ENCODE assay signal across 8 cellular contexts in the genomic region with DNA sequence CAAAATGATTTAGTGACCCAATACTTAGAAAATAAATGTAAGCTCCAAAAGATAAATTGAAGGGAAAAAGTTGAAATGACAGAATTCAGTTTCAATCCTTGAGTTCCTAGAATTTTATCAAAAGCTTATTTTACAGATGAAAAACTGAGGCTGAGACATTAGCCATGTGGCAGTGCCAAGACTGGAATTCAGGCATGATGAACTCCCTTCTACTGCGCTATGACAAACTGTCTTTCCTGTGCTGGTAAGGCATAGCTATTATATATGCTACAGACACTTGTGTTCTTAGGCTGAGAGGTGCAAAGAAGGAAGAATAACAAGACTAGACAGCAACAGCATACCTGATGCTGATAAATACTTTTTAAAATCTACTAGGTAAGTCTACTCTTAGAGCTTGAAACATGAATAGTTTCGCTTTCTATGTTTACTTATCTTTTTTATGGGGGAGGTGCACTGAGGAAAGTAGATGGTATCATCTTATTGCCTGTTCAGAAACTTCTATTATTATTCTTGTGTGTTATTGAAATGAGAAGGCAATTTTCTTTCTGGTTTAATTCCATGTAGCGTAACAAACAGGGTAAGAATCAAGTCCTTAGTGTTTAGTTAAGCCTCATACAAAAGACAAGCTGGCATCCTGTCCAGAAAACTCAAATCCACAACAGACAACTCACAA. TPM values are rescaled to one million over a fixed set of nuclear protein-coding genes. Genes with fewer than 3 reads are reported as not detected.
DNase-seq lines count a peak whose midpoint lies in the region; ATAC-seq and TF ChIP-seq lines count a peak whose summit lies in the region.

No MANE protein-coding gene starts in this region.

- H3K36me3 ChIP-seq in HUES6 (ENCODE audit: control insufficient read depth, insufficient read depth, low read length) = no peaks in the 10 kb centered on the region
- H3K36me3 ChIP-seq in mammary epithelial cell (ENCODE audit: insufficient read depth, low read length) = no peaks in the 10 kb centered on the region
- H3K36me3 ChIP-seq in naive thymus-derived CD4-positive, alpha-beta T cell (ENCODE audit: control insufficient read depth in 2 of 3, insufficient read depth in 3 of 3, low read length in 3 of 3) = peaks cover 0 to 5% (median 0%) of the 10 kb centered on the region in 3 experiments

- TF ChIP-seq CTCF in mammary epithelial cell (conservative IDR thresholded peaks at IDR 0.05 in 1 of 2, IDR thresholded peaks at IDR 0.05 in 1 of 2; ENCODE audit: extremely low read depth in 1 of 2, insufficient read depth in 1 of 2, low read depth in 1 of 2, low read length in 2 of 2) = no peak

- peaks cover 70% of the 10 kb centered on the region for H3K4me1 Mint-ChIP-seq in stimulated activated naive CD8-positive, alpha-beta T cell treated with anti-CD3 and anti-CD28 coated beads, Interleukin-15, Interleukin-2, amounts not matched to agents 100 ng/mL and 50 ng/mL, for 24 hours (ENCODE audit: low read depth)
- peaks cover 27 to 49% (median 43%) of the 10 kb centered on the region in 7 donors for H3K4me1 Mint-ChIP-seq in naive thymus-derived CD4-positive, alpha-beta T cell

- H3K4me1 ChIP-seq in HUES6 (ENCODE audit: control insufficient read depth, insufficient read depth, low read length) (peaks cover 8% of the 10 kb centered on the region; the same call in 1 of the 2 replicates), mammary epithelial cell (ENCODE audit: insufficient read depth, low read length) (peaks cover 23% of the 10 kb centered on the region)
- peaks cover 15 to 23% of the 10 kb centered on the region in 2 donors for H3K4me1 ChIP-seq in naive thymus-derived CD4-positive, alpha-beta T cell (ENCODE audit: control insufficient read depth in 2 of 2, insufficient read depth in 2 of 2, low read length in 2 of 2)

- H3K27ac Mint-ChIP-seq in stimulated activated naive CD8-positive, alpha-beta T cell treated with anti-CD3 and anti-CD28 coated beads, Interleukin-15, Interleukin-2, amounts not matched to agents 100 ng/mL and 50 ng/mL, for 24 hours = peak overlapping the region; percentile 99
- H3K27ac Mint-ChIP-seq in naive thymus-derived CD4-positive, alpha-beta T cell = peak overlapping the region; percentile 93 to 100 (median 99)

- dilution Hi-C loops in mammary epithelial cell (cut with HindIII; ENCODE audit: low sequenced_read_pairs) = no loop called here

- POLR2A ChIA-PET in naive thymus-derived CD4-positive, alpha-beta T cell (lab: Charles Lee) = interaction anchor here (0.6 to 1.5 kb wide), 10 partner anchors 26 to 1344 kb away, joined by 3 to 12 read pairs (median 4); partner anchors contain the start of genes LAPTM4A, RDH14 and WDR35

- peaks cover 3% of the 10 kb centered on the region for H3K9me3 Mint-ChIP-seq in stimulated activated naive CD8-positive, alpha-beta T cell treated with anti-CD3 and anti-CD28 coated beads, Interleukin-15, Interleukin-2, amounts not matched to agents 100 ng/mL and 50 ng/mL, for 24 hours
- peaks cover 0 to 3% (median 0%) of the 10 kb centered on the region in 11 donors for H3K9me3 Mint-ChIP-seq in naive thymus-derived CD4-positive, alpha-beta T cell

- H4K20me1 ChIP-seq in mammary epithelial cell (ENCODE audit: insufficient read depth, low read length) = no peaks in the 10 kb centered on the region

- H3K4me3 ChIP-seq in HUES6 (ENCODE audit: low read depth, low read length) = peak overlapping the region; percentile 85
- peak overlapping the region; percentile 92 to 94 (median 93) for H3K4me3 ChIP-seq in mammary epithelial cell (replicated peaks in 1 of 3; ENCODE audit: insufficient read depth in 1 of 3, low read depth in 2 of 3, low read length in 3 of 3)
- H3K4me3 ChIP-seq in naive thymus-derived CD4-positive, alpha-beta T cell (ENCODE audit: low read length) = peak overlapping the region; percentile 95

- H3K36me3 Mint-ChIP-seq in stimulated activated naive CD8-positive, alpha-beta T cell treated with anti-CD3 and anti-CD28 coated beads, Interleukin-15, Interleukin-2, amounts not matched to agents 100 ng/mL and 50 ng/mL, for 24 hours (ENCODE audit: low read depth) = peaks cover 13% of the 10 kb centered on the region
- peaks cover 0 to 10% (median 6%) of the 10 kb centered on the region in 5 donors for H3K36me3 Mint-ChIP-seq in naive thymus-derived CD4-positive, alpha-beta T cell

- peaks cover 50% of the 10 kb centered on the region for H3K79me2 ChIP-seq in mammary epithelial cell (ENCODE audit: insufficient read depth, low read length)

- H3K27me3 ChIP-seq in HUES6 (ENCODE audit: control insufficient read depth, insufficient read depth, low read length) (no peaks in the 10 kb centered on the region), mammary epithelial cell (ENCODE audit: insufficient read depth, low read length) (no peaks in the 10 kb centered on the region)
- H3K27me3 ChIP-seq in naive thymus-derived CD4-positive, alpha-beta T cell (ENCODE audit: control insufficient read depth in 2 of 2, insufficient read depth in 2 of 2, low read length in 2 of 2) = no peaks in the 10 kb centered on the region

- in situ Hi-C loops in mammary epithelial cell (cut with MboI; ENCODE audit: low sequenced_read_pairs in 2 of 2) = no loop called here

- H3K27me3 Mint-ChIP-seq in stimulated activated naive CD8-positive, alpha-beta T cell treated with anti-CD3 and anti-CD28 coated beads, Interleukin-15, Interleukin-2, amounts not matched to agents 100 ng/mL and 50 ng/mL, for 24 hours = peaks cover 8% of the 10 kb centered on the region
- H3K27me3 Mint-ChIP-seq in naive thymus-derived CD4-positive, alpha-beta T cell = peaks cover 3 to 16% (median 9%) of the 10 kb centered on the region in 5 donors

- H2AFZ ChIP-seq in mammary epithelial cell (ENCODE audit: low read depth, low read length) = no peak overlapping the region

- no TSS peak for BruUV-seq in mammary epithelial cell (replicated peaks; lab: Mats Ljungman, UMichigan)

- peak overlapping the region; percentile 85 for H3K4me3 Mint-ChIP-seq in stimulated activated naive CD8-positive, alpha-beta T cell treated with anti-CD3 and anti-CD28 coated beads, Interleukin-15, Interleukin-2, amounts not matched to agents 100 ng/mL and 50 ng/mL, for 24 hours
- H3K4me3 Mint-ChIP-seq in naive thymus-derived CD4-positive, alpha-beta T cell = peak overlapping the region; percentile 84 to 99 (median 96)

- H3K27ac ChIP-seq in HUES6 (ENCODE audit: low read depth, low read length) = no peak overlapping the region
- peak overlapping the region; percentile 97 for H3K27ac ChIP-seq in mammary epithelial cell (ENCODE audit: insufficient read depth, low read depth, low read length)
- peak overlapping the region; percentile 83 for H3K27ac ChIP-seq in naive thymus-derived CD4-positive, alpha-beta T cell (ENCODE audit: low read depth, low read length)

- no peak for ATAC-seq in stimulated activated naive CD8-positive, alpha-beta T cell treated with anti-CD3 and anti-CD28 coated beads, Interleukin-15, Interleukin-2, amounts not matched to agents 100 U/mL and 50 U/mL, for 24 hours
- ATAC-seq in naive thymus-derived CD4-positive, alpha-beta T cell = peak; percentile 13

- intact Hi-C loops in mammary epithelial cell (cut with micrococcal nuclease) = loop anchor here (2.0 to 5.0 kb wide), 2 partner anchors 42 to 199 kb away; no protein-coding TSS in a partner anchor
- intact Hi-C loops in naive thymus-derived CD4-positive, alpha-beta T cell (cut with micrococcal nuclease) = loop anchor here (1.0 to 5.0 kb wide), 7 partner anchors 8 to 923 kb away; partner anchors contain the start of genes LDAH (in 2 of the 2) and HS1BP3 (in 1 of the 2)

- DNase-seq in stimulated activated naive CD8-positive, alpha-beta T cell treated with anti-CD3 and anti-CD28 coated beads, Interleukin-15, Interleukin-2, amounts not matched to agents 100 U/mL and 50 U/mL, for 24 hours = no peak
- no peak for DNase-seq in mammary epithelial cell
- DNase-seq in naive thymus-derived CD4-positive, alpha-beta T cell = peak in 4 of 9 donors; percentile 4 to 42 (median 32)
- DNase-seq in stimulated activated naive CD4-positive, alpha-beta T cell treated with Interleukin-2 at 50 U/mL for 16 hours (lab: John Stamatoyannopoulos, UW) = no peak
- DNase-seq in hippocampal formation (lab: John Stamatoyannopoulos, UW) = no peak
- DNase-seq in medulla oblongata (ENCODE audit: extremely low spot score) = no peak

- peak overlapping the region; percentile 90 for H3K4me2 ChIP-seq in mammary epithelial cell (ENCODE audit: insufficient read depth, low read depth, low read length)

- 79% methylated on average over 3 of the region's 3 CpGs for WGBS in mammary epithelial cell (ENCODE audit: low coverage, missing lambda C conversion rate)

- H3K9me3 ChIP-seq in HUES6 (ENCODE audit: control insufficient read depth, insufficient read depth, low read depth, low read length) (no peaks in the 10 kb centered on the region), mammary epithelial cell (replicated peaks; ENCODE audit: insufficient read depth, low read length) (no peaks in the 10 kb centered on the region)
- no peaks in the 10 kb centered on the region for H3K9me3 ChIP-seq in naive thymus-derived CD4-positive, alpha-beta T cell (ENCODE audit: control insufficient read depth in 2 of 3, low read length in 3 of 3)

- CTCF ChIA-PET in mammary epithelial cell (lab: Charles Lee; ENCODE audit: low non-redundant PET) = no interaction called here
- CTCF ChIA-PET in naive thymus-derived CD4-positive, alpha-beta T cell (lab: Charles Lee) = interaction anchor here (0.7 to 1.1 kb wide), 2 partner anchors 21 to 37 kb away, joined by 3 to 4 read pairs; no protein-coding TSS in a partner anchor

- H3K9ac ChIP-seq in HUES6 (ENCODE audit: low read length) = peak overlapping the region; percentile 98
- H3K9ac ChIP-seq in mammary epithelial cell (ENCODE audit: insufficient read depth, low read length) = peak overlapping the region; percentile 100

RNA-seq across cellular contexts. Expression of gene TTC32, which starts 1.8 kb away (rescaled TPM):
- 10 to 100 TPM in 1 of 2 donors, 1 to 10 TPM in 1; 8.0 to 12.5 TPM for total RNA-seq in mammary epithelial cell
- polyA plus RNA-seq in mammary epithelial cell = 4.8 TPM
- not detected for polyA minus RNA-seq in mammary epithelial cell
- total RNA-seq in naive thymus-derived CD4-positive, alpha-beta T cell = 10 to 100 TPM; 23.1 to 58.0 (median 44.9) TPM
- 10 to 100 TPM; 25.9 to 41.5 TPM for polyA plus RNA-seq in naive thymus-derived CD4-positive, alpha-beta T cell
